8 cellular contexts compared by ENCODE assay signal in the genomic region with DNA sequence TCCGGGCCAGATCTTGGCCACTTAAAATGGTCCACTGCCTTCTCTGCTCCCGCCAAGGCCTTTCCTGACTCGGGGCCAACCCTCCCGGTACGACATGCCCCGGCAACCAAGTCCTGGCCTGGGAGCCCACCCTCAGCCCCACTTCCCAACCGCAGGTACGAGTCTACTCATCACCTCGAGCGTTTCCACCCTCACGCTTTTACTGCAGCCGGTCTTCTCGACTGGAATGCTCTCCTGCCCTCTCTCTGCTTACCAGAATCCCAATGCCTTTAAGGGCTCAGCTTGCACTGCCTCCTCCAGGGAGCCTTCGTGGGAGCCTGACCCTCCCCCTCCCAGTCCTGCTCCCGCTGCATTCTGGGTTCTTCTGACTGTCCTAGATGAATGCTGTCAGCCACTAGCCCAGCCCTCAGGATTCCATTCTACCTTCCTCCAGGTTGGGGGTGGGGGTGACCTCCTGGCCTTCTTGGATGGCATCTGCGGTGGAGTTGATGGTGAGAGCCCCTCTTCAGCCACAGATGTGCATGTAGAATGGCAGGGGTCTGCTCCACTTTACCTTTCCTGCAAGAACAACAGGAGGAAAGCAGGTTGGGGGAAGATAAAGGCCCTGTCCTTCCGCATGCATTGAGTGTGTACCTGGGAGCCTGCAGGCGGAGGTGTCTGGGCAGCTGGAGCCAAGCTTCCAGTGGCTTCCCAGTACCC. TPM values are rescaled to one million over a fixed set of nuclear protein-coding genes. Genes with fewer than 3 reads are reported as not detected.
DNase-seq lines count a peak whose midpoint lies in the region; ATAC-seq lines count a peak whose summit lies in the region.

No MANE protein-coding gene starts in this region.

- DNase-seq in HuH-7 (ENCODE audit: low spot score) (peak; percentile 90), iPS-NIHi11 (ENCODE audit: low spot score) (peak; percentile 80), occipital lobe (lab: John Stamatoyannopoulos, UW) (no peak), dermis blood vessel endothelial cell (no peak)
- no peak for DNase-seq in activated T-helper 2 cell treated with anti-CD3 and anti-CD28 coated beads, Interferon-gamma antibody, Interleukin-2, Interleukin-4, amounts not matched to agents 10 μg/mL and 5 μg/mL and 100 μg/mL, durations not matched to agents 14 hours and 24 hours and 36 hours (ENCODE audit: low spot score)
- DNase-seq in effector CD4-positive, alpha-beta T cell: no peak

- intact Hi-C loops in activated T-helper 2 cell treated with anti-CD3 and anti-CD28 coated beads, Interferon-gamma antibody, Interleukin-2, Interleukin-4, amounts not matched to agents 10 μg/mL and 5 μg/mL and 100 μg/mL, durations not matched to agents 14 hours and 24 hours and 36 hours (cut with micrococcal nuclease): no loop called here

- H3K9me3 Mint-ChIP-seq in activated T-helper 2 cell treated with anti-CD3 and anti-CD28 coated beads, Interferon-gamma antibody, Interleukin-2, Interleukin-4, amounts not matched to agents 10 μg/mL and 5 μg/mL and 100 μg/mL, durations not matched to agents 14 hours and 24 hours and 36 hours: no peaks in the 10 kb centered on the region
- no peaks in the 10 kb centered on the region for H3K9me3 Mint-ChIP-seq in stimulated activated memory B cell treated with anti-CD40 and anti-IgM and Interleukin-4, amounts not matched to agents 10 μg/mL and 1 μg/mL and 100 μg/mL, for 72 hours

- no peak for ATAC-seq in stimulated activated memory B cell treated with anti-CD40 and anti-IgM and Interleukin-4, amounts not matched to agents 10 μg/mL and 1 μg/mL and 100 μg/mL, for 72 hours
- ATAC-seq in GM18517 (IDR thresholded peaks at IDR 0.05; ENCODE audit: unreplicated experiment): no peak

- H3K27me3 Mint-ChIP-seq in activated T-helper 2 cell treated with anti-CD3 and anti-CD28 coated beads, Interferon-gamma antibody, Interleukin-2, Interleukin-4, amounts not matched to agents 10 μg/mL and 5 μg/mL and 100 μg/mL, durations not matched to agents 14 hours and 24 hours and 36 hours (ENCODE audit: low read depth): peaks cover 17% of the 10 kb centered on the region
- no peaks in the 10 kb centered on the region for H3K27me3 Mint-ChIP-seq in stimulated activated memory B cell treated with anti-CD40 and anti-IgM and Interleukin-4, amounts not matched to agents 10 μg/mL and 1 μg/mL and 100 μg/mL, for 72 hours

- H3K4me3 Mint-ChIP-seq in activated T-helper 2 cell treated with anti-CD3 and anti-CD28 coated beads, Interferon-gamma antibody, Interleukin-2, Interleukin-4, amounts not matched to agents 10 μg/mL and 5 μg/mL and 100 μg/mL, durations not matched to agents 14 hours and 24 hours and 36 hours (ENCODE audit: low read depth): peak overlapping the region; percentile 79
- H3K4me3 Mint-ChIP-seq in stimulated activated memory B cell treated with anti-CD40 and anti-IgM and Interleukin-4, amounts not matched to agents 10 μg/mL and 1 μg/mL and 100 μg/mL, for 72 hours: peak overlapping the region; percentile 77

- H3K4me1 Mint-ChIP-seq in activated T-helper 2 cell treated with anti-CD3 and anti-CD28 coated beads, Interferon-gamma antibody, Interleukin-2, Interleukin-4, amounts not matched to agents 10 μg/mL and 5 μg/mL and 100 μg/mL, durations not matched to agents 14 hours and 24 hours and 36 hours (ENCODE audit: low read depth): peaks cover 43% of the 10 kb centered on the region
- peaks cover 38% of the 10 kb centered on the region for H3K4me1 Mint-ChIP-seq in stimulated activated memory B cell treated with anti-CD40 and anti-IgM and Interleukin-4, amounts not matched to agents 10 μg/mL and 1 μg/mL and 100 μg/mL, for 72 hours

- peak overlapping the region; percentile 78 for H3K27ac Mint-ChIP-seq in activated T-helper 2 cell treated with anti-CD3 and anti-CD28 coated beads, Interferon-gamma antibody, Interleukin-2, Interleukin-4, amounts not matched to agents 10 μg/mL and 5 μg/mL and 100 μg/mL, durations not matched to agents 14 hours and 24 hours and 36 hours
- peak overlapping the region; percentile 86 for H3K27ac Mint-ChIP-seq in stimulated activated memory B cell treated with anti-CD40 and anti-IgM and Interleukin-4, amounts not matched to agents 10 μg/mL and 1 μg/mL and 100 μg/mL, for 72 hours

- H3K36me3 Mint-ChIP-seq in activated T-helper 2 cell treated with anti-CD3 and anti-CD28 coated beads, Interferon-gamma antibody, Interleukin-2, Interleukin-4, amounts not matched to agents 10 μg/mL and 5 μg/mL and 100 μg/mL, durations not matched to agents 14 hours and 24 hours and 36 hours (ENCODE audit: low read depth): peaks cover 32% of the 10 kb centered on the region
- peaks cover 6% of the 10 kb centered on the region for H3K36me3 Mint-ChIP-seq in stimulated activated memory B cell treated with anti-CD40 and anti-IgM and Interleukin-4, amounts not matched to agents 10 μg/mL and 1 μg/mL and 100 μg/mL, for 72 hours

RNA-seq across cellular contexts. Expression of a gene that starts 1.1 kb away (rescaled TPM):
- 54.0 and 55.4 TPM in 2 replicates for total RNA-seq in activated T-helper 2 cell treated with anti-CD3 and anti-CD28 coated beads, Interferon-gamma antibody, Interleukin-2, Interleukin-4, amounts not matched to agents 10 μg/mL and 5 μg/mL and 100 μg/mL, durations not matched to agents 14 hours and 24 hours and 36 hours
- total RNA-seq in occipital lobe: 5.9 TPM
- total RNA-seq in dermis blood vessel endothelial cell: 9.2 and 15.1 TPM in 2 replicates

RNA-seq across cellular contexts. Expression of a gene that starts 37.9 kb away (rescaled TPM):
- total RNA-seq in activated T-helper 2 cell treated with anti-CD3 and anti-CD28 coated beads, Interferon-gamma antibody, Interleukin-2, Interleukin-4, amounts not matched to agents 10 μg/mL and 5 μg/mL and 100 μg/mL, durations not matched to agents 14 hours and 24 hours and 36 hours: 4.3 and 4.7 TPM in 2 replicates
- total RNA-seq in occipital lobe (not detected), dermis blood vessel endothelial cell (not detected in 2 replicates)

RNA-seq across cellular contexts. Expression of a gene that starts 47.0 kb away (rescaled TPM):
- 0.55 TPM in 2 replicates for total RNA-seq in activated T-helper 2 cell treated with anti-CD3 and anti-CD28 coated beads, Interferon-gamma antibody, Interleukin-2, Interleukin-4, amounts not matched to agents 10 μg/mL and 5 μg/mL and 100 μg/mL, durations not matched to agents 14 hours and 24 hours and 36 hours
- 2.5 TPM for total RNA-seq in occipital lobe
- 1.5 and 1.9 TPM in 2 replicates for total RNA-seq in dermis blood vessel endothelial cell

RNA-seq across cellular contexts. Expression of a gene that starts 47.0 kb away (rescaled TPM):
- total RNA-seq in activated T-helper 2 cell treated with anti-CD3 and anti-CD28 coated beads, Interferon-gamma antibody, Interleukin-2, Interleukin-4, amounts not matched to agents 10 μg/mL and 5 μg/mL and 100 μg/mL, durations not matched to agents 14 hours and 24 hours and 36 hours: 31.8 and 32.6 TPM in 2 replicates
- total RNA-seq in occipital lobe: 28.7 TPM
- total RNA-seq in dermis blood vessel endothelial cell: 36.4 and 41.2 TPM in 2 replicates

Comparison
In these comparisons a context has a peak if more than half of its experiments do, and no peak if none do; other contexts are left out.
1. DNase-seq: peak in HuH-7 (single experiment) and iPS-NIHi11 (single experiment); none in activated T-helper 2 cell treated with anti-CD3 and anti-CD28 coated beads, Interferon-gamma antibody, Interleukin-2, Interleukin-4, amounts not matched to agents 10 μg/mL and 5 μg/mL and 100 μg/mL, durations not matched to agents 14 hours and 24 hours and 36 hours (single experiment), occipital lobe (single experiment), effector CD4-positive, alpha-beta T cell (single experiment) and dermis blood vessel endothelial cell (single experiment).